In genomic region chr1:225814381-225814780, GRCh38 we compare ENCODE assay signal across 1 cellular context.
TF ChIP-seq lines count a peak whose summit lies in the region.

No MANE protein-coding gene starts in this region.

TF ChIP-seq in IMR-90, 13 proteins besides CTCF, POLR2A, EP300 and RAD21:
- TF ChIP-seq NFE2L2 (IDR thresholded peaks at IDR 0.05; ENCODE audit: low read depth, low read length), result no peak
- no peak for TF ChIP-seq USF2 (IDR thresholded peaks at IDR 0.05; ENCODE audit: low read depth, low read length)
- no peak for TF ChIP-seq ELK1 (IDR thresholded peaks at IDR 0.05; ENCODE audit: borderline replicate concordance, low read depth, low read length)
- TF ChIP-seq CHD1 (IDR thresholded peaks at IDR 0.05; ENCODE audit: low read depth, low read length), result no peak
- TF ChIP-seq MAZ (IDR thresholded peaks at IDR 0.05; ENCODE audit: borderline replicate concordance, low read depth, low read length), result no peak
- TF ChIP-seq FOS (IDR thresholded peaks at IDR 0.05; ENCODE audit: low read depth, low read length), result no peak
- no peak for TF ChIP-seq SMC3 (IDR thresholded peaks at IDR 0.05; ENCODE audit: low read depth, low read length)
- no peak for TF ChIP-seq CEBPB (IDR thresholded peaks at IDR 0.05; ENCODE audit: low read depth, low read length)
- no peak for TF ChIP-seq RFX5 (IDR thresholded peaks at IDR 0.05; ENCODE audit: low read depth, low read length)
- TF ChIP-seq RCOR1 (IDR thresholded peaks at IDR 0.05; ENCODE audit: insufficient replicate concordance, low read length), result no peak
- no peak for TF ChIP-seq BHLHE40 (IDR thresholded peaks at IDR 0.05; ENCODE audit: low read depth, low read length)
- TF ChIP-seq MAFK (IDR thresholded peaks at IDR 0.05; ENCODE audit: low read depth, low read length), result no peak
- TF ChIP-seq MXI1 (IDR thresholded peaks at IDR 0.05; ENCODE audit: borderline replicate concordance, low read depth, low read length), result no peak
TF ChIP-seq in IMR-90: peak in this region for 0.
